In genomic region chr18:34928754-34929335, GRCh38 we compare ENCODE assay signal across 1 cellular context.
TF ChIP-seq lines count a peak whose summit lies in the region.

No MANE protein-coding gene starts in this region.

TF ChIP-seq in IMR-90, 13 proteins besides CTCF, POLR2A, EP300 and RAD21 (continued from another document):
- TF ChIP-seq RCOR1 (IDR thresholded peaks at IDR 0.05; ENCODE audit: insufficient replicate concordance, low read length) (no peak), NFE2L2 (IDR thresholded peaks at IDR 0.05; ENCODE audit: low read depth, low read length) (no peak), USF2 (IDR thresholded peaks at IDR 0.05; ENCODE audit: low read depth, low read length) (no peak), MAZ (IDR thresholded peaks at IDR 0.05; ENCODE audit: borderline replicate concordance, low read depth, low read length) (no peak), MXI1 (IDR thresholded peaks at IDR 0.05; ENCODE audit: borderline replicate concordance, low read depth, low read length) (no peak), MAFK (IDR thresholded peaks at IDR 0.05; ENCODE audit: low read depth, low read length) (no peak)
